11 cellular contexts compared by ENCODE assay signal in the genomic region with DNA sequence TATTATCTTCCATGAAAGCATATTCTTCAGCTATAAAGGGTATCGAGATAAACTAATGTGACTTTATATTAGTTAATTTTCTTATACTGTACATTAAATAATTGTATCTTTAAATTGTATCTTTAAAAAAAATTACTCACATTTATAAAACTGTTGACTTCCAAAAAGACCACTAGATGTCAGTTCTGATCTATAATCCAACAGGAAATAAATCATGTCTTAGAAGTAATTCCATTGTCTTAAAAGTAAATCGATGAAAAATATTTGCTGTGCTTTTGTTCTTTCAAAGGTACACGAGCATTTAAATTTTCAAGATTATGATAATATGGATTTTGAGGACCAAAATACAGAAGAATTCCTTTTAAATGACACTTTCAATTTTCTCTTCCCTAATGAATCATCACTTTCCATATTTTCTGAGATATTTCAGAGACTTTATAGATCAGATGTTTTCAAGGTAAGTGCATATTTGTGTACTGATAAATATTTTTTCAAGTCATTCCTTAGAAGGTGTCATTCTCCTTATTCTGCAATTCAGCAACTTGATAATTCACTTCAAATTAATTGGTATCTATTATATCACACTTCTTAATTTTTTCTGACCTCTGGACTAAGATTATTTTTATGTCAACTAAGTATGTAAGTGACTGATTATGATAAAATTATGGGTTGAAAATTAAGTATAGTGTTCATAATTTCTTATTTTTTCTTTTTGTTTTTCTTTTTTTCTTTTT.
DNase-seq lines count a peak whose midpoint lies in the region; ATAC-seq, FAIRE-seq and TF ChIP-seq lines count a peak whose summit lies in the region.
"Had no signal": no experiment of that assay in that cellular context is flagged by ENCODE, and none has a peak within 500 bp of the region (broad histone marks: within the 10 kb centered on the region; RNA-seq: fewer than 3 reads in every experiment).

No MANE protein-coding gene starts in this region.

- FAIRE-seq in A549 (lab: Jason Lieb, UNC) (no peak), endothelial cell of umbilical vein (lab: Jason Lieb, UNC) (no peak)

- no peak for ATAC-seq in A549
- ATAC-seq in GM21529 (IDR thresholded peaks at IDR 0.05; ENCODE audit: unreplicated experiment), result no peak
- ATAC-seq: stimulated activated naive CD8-positive, alpha-beta T cell treated with anti-CD3 and anti-CD28 coated beads, Interleukin-15, amount 100 ng/mL, for 72 hours had no signal

- H3K9me3 ChIP-seq in A549, result no peaks in the 10 kb centered on the region
- H3K9me3 ChIP-seq in endothelial cell of umbilical vein (replicated peaks; ENCODE audit: control insufficient read depth, insufficient read depth, low read length), result no peaks in the 10 kb centered on the region
- no peaks in the 10 kb centered on the region for H3K9me3 ChIP-seq in effector memory CD4-positive, alpha-beta T cell (ENCODE audit: control insufficient read depth, low read length)

- intact Hi-C loops in endothelial cell of umbilical vein (cut with micrococcal nuclease), result loop anchor here (1.0 to 5.0 kb wide), 3 partner anchors 240 to 867 kb away; no protein-coding TSS in a partner anchor

- no TSS peak for BruUV-seq in endothelial cell of umbilical vein (replicated peaks; lab: Mats Ljungman, UMichigan)

- H3K27me3 ChIP-seq in endothelial cell of umbilical vein (ENCODE audit: control insufficient read depth in 2 of 2, insufficient read depth in 2 of 2, low read length in 2 of 2), result no peaks in the 10 kb centered on the region
- no peaks in the 10 kb centered on the region for H3K27me3 ChIP-seq in effector memory CD4-positive, alpha-beta T cell (replicated peaks; ENCODE audit: control insufficient read depth, insufficient read depth, low read length, poor library complexity, severe bottlenecking)

- no peak for TF ChIP-seq EP300 in A549 (IDR thresholded peaks at IDR 0.05)

- dilution Hi-C loops in endothelial cell of umbilical vein (cut with MboI; ENCODE audit: extremely low pct_ligation_motif_present, low sequenced_read_pairs), result no loop called here

- H3K4me3 ChIP-seq in A549 (no peak overlapping the region), endothelial cell of umbilical vein (replicated peaks in 1 of 3; ENCODE audit: insufficient read depth in 1 of 3, low read depth in 1 of 3, low read length in 3 of 3) (no peak overlapping the region)
- no peak overlapping the region for H3K4me3 ChIP-seq in effector memory CD4-positive, alpha-beta T cell (ENCODE audit: insufficient read depth, low read depth, low read length, poor library complexity, severe bottlenecking)

- 2% methylated on average over 3 of the region's 3 CpGs for WGBS in A549 (ENCODE audit: missing lambda C conversion rate)

- no peak for TF ChIP-seq POLR2A in A549 (IDR thresholded peaks at IDR 0.05; ENCODE audit: low read length)
- no peak for TF ChIP-seq POLR2A in endothelial cell of umbilical vein (IDR thresholded peaks at IDR 0.05; ENCODE audit: low read depth, low read length)

- no peaks in the 10 kb centered on the region for H3K79me2 ChIP-seq in endothelial cell of umbilical vein (ENCODE audit: control insufficient read depth, insufficient read depth, low read length)

- in situ Hi-C loops in GM13977 (cut with MboI; ENCODE audit: low pct_unique_long_range_greater_than_20kb, low sequenced_read_pairs, unreplicated experiment), result loop anchor here (25.0 kb wide), 2 partner anchors 210 to 410 kb away; partner anchors contain the start of gene WNT16

- POLR2A ChIA-PET in A549 (lab: Yijun Ruan, JAX), result no interaction called here
- POLR2A ChIA-PET in endothelial cell of umbilical vein (lab: Charles Lee), result no interaction called here

- TF ChIP-seq RAD21 in A549 (conservative IDR thresholded peaks at IDR 0.05 in 1 of 2, IDR thresholded peaks at IDR 0.05 in 1 of 2), result peak; percentile 46 to 51; a peak in 4 of 5 replicates

- DNase-seq in A549 (ENCODE audit: low read depth in 1 of 2, low spot score in 1 of 2) (peak in 1 of 2 experiments; percentile 10), GM13977 (ENCODE audit: low spot score) (no peak), NCI-H69 (lab: John Stamatoyannopoulos, UW) (peak; percentile 64), endothelial cell of umbilical vein (ENCODE audit: low read depth, low spot score) (peak; percentile 38), HuH-7 (ENCODE audit: low spot score) (no peak)
- DNase-seq in effector memory CD4-positive, alpha-beta T cell, result no peak
- no peak for DNase-seq in stimulated activated CD8-positive, alpha-beta memory T cell treated with anti-CD3 and anti-CD28 coated beads, Interleukin-4, amount 100 ng/mL, for 48 hours
- DNase-seq: activated CD8-positive, alpha-beta memory T cell treated with anti-CD3 and anti-CD28 coated beads for 24 hours; nephron progenitor cell; stimulated activated naive CD8-positive, alpha-beta T cell treated with anti-CD3 and anti-CD28 coated beads, Interleukin-15, amount 100 ng/mL, for 72 hours had no signal

- no peaks in the 10 kb centered on the region for H3K36me3 ChIP-seq in endothelial cell of umbilical vein (ENCODE audit: control insufficient read depth in 2 of 2, extremely low read depth in 1 of 2, insufficient read depth in 2 of 2, low read length in 2 of 2)
- no peaks in the 10 kb centered on the region for H3K36me3 ChIP-seq in effector memory CD4-positive, alpha-beta T cell (ENCODE audit: control insufficient read depth, insufficient read depth, low read length)

- H3K27ac ChIP-seq in A549 (no peak overlapping the region), endothelial cell of umbilical vein (ENCODE audit: insufficient read depth, low read depth, low read length) (no peak overlapping the region)
- no peak overlapping the region for H3K27ac ChIP-seq in effector memory CD4-positive, alpha-beta T cell (ENCODE audit: insufficient read depth, low read length, poor library complexity, severe bottlenecking)

- H3K4me1 ChIP-seq in A549 (no peaks in the 10 kb centered on the region), endothelial cell of umbilical vein (ENCODE audit: control insufficient read depth, extremely low read depth, insufficient read depth, low read length) (no peaks in the 10 kb centered on the region)
- no peaks in the 10 kb centered on the region for H3K4me1 ChIP-seq in effector memory CD4-positive, alpha-beta T cell (ENCODE audit: control insufficient read depth, insufficient read depth, low read length, poor library complexity, severe bottlenecking)

- no peak overlapping the region for H3K9ac ChIP-seq in endothelial cell of umbilical vein (replicated peaks; ENCODE audit: extremely low read depth, insufficient read depth, low read length)

- peak overlapping the region; percentile 31; the same call in 1 of the 3 replicates for H3K4me2 ChIP-seq in A549
- H3K4me2 ChIP-seq in endothelial cell of umbilical vein (ENCODE audit: insufficient read depth, low read length), result no peak overlapping the region

- no peak overlapping the region for H2AFZ ChIP-seq in endothelial cell of umbilical vein (ENCODE audit: low read depth, low read length)

- no peaks in the 10 kb centered on the region for H4K20me1 ChIP-seq in endothelial cell of umbilical vein (replicated peaks; ENCODE audit: control insufficient read depth, extremely low read depth, insufficient read depth, low read length)

- CTCF ChIA-PET in A549 (lab: Yijun Ruan, JAX), result interaction anchor here (0.9 kb wide), 1 partner anchor 362 kb away, joined by 3 read pairs; no protein-coding TSS in a partner anchor
- CTCF ChIA-PET in endothelial cell of umbilical vein (lab: Charles Lee), result interaction anchor here (1.0 to 4.6 kb wide), 3 partner anchors 420 to 868 kb away, joined by 5 to 60 read pairs (median 21); no protein-coding TSS in a partner anchor

- no peaks in the 10 kb centered on the region for H3K9me1 ChIP-seq in endothelial cell of umbilical vein (replicated peaks; ENCODE audit: control insufficient read depth, extremely low read depth, insufficient read depth, low read length)

- TF ChIP-seq CTCF in A549 (IDR thresholded peaks at IDR 0.05), result peak; percentile 41; the same call in 2 of the 3 replicates
- peak; percentile 30 for TF ChIP-seq CTCF in GM13977 (IDR thresholded peaks at IDR 0.05; ENCODE audit: extremely low read depth, insufficient read depth, missing control alignments)
- no peak for TF ChIP-seq CTCF in endothelial cell of umbilical vein (IDR thresholded peaks at IDR 0.05; ENCODE audit: extremely low read depth in 1 of 2, insufficient read depth in 1 of 2, low read depth in 1 of 2, low read length in 2 of 2)

TF ChIP-seq in A549, 52 proteins besides CTCF, POLR2A, EP300 and RAD21 (continues in another document):
- TF ChIP-seq ZFP36 (IDR thresholded peaks at IDR 0.05; ENCODE audit: borderline replicate concordance, partially characterized antibody), result no peak
- TF ChIP-seq EHMT2 (IDR thresholded peaks at IDR 0.05; ENCODE audit: low read depth), result no peak
- 0 out of 3 replicates have a peak, but pooled peaks have one; percentile 37 for TF ChIP-seq SMC3 (IDR thresholded peaks at IDR 0.05)
- TF ChIP-seq KDM5A (IDR thresholded peaks at IDR 0.05), result no peak
- TF ChIP-seq, protein P1, sequence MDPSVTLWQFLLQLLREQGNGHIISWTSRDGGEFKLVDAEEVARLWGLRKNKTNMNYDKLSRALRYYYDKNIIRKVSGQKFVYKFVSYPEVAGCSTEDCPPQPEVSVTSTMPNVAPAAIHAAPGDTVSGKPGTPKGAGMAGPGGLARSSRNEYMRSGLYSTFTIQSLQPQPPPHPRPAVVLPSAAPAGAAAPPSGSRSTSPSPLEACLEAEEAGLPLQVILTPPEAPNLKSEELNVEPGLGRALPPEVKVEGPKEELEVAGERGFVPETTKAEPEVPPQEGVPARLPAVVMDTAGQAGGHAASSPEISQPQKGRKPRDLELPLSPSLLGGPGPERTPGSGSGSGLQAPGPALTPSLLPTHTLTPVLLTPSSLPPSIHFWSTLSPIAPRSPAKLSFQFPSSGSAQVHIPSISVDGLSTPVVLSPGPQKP (IDR thresholded peaks at IDR 0.05; ENCODE audit: low read depth, low read length), result no peak
- TF ChIP-seq CHD4 (IDR thresholded peaks at IDR 0.05; ENCODE audit: borderline replicate concordance), result no peak

TF ChIP-seq in endothelial cell of umbilical vein, 7 proteins besides CTCF, POLR2A, EP300 and RAD21:
- TF ChIP-seq MAX (IDR thresholded peaks at IDR 0.05; ENCODE audit: insufficient read depth, insufficient read length) (no peak), POLR2AphosphoS5 (IDR thresholded peaks at IDR 0.05; ENCODE audit: insufficient read depth, low read depth, low read length) (no peak), EZH2 (IDR thresholded peaks at IDR 0.05; ENCODE audit: borderline replicate concordance, low read depth, low read length, severe bottlenecking) (no peak), FOS (IDR thresholded peaks at IDR 0.05; ENCODE audit: borderline replicate concordance, insufficient read depth, low read length) (no peak), JUN (IDR thresholded peaks at IDR 0.05; ENCODE audit: borderline replicate concordance, insufficient read depth, insufficient read length, low read depth) (no peak), MYC (IDR thresholded peaks at IDR 0.05; ENCODE audit: low read depth, low read length) (no peak), GATA2 (IDR thresholded peaks at IDR 0.05; ENCODE audit: insufficient read depth, insufficient read length, low read depth, low read length) (no peak)

Comparison
In these comparisons a context has a peak if more than half of its experiments do, and no peak if none do; other contexts are left out.
1. DNase-seq: peak in NCI-H69 (single experiment) and endothelial cell of umbilical vein (single experiment); none in GM13977 (single experiment), effector memory CD4-positive, alpha-beta T cell (0 of 3), stimulated activated CD8-positive, alpha-beta memory T cell treated with anti-CD3 and anti-CD28 coated beads, Interleukin-4, amount 100 ng/mL, for 48 hours (single experiment) and HuH-7 (single experiment).
2. CTCF ChIP-seq: peak in A549 (single experiment) and GM13977 (single experiment); none in endothelial cell of umbilical vein (0 of 2).